11 cellular contexts compared by ENCODE assay signal in genomic region chr20:46651091-46651962, GRCh38. TPM values are rescaled to one million over a fixed set of nuclear protein-coding genes. Genes with fewer than 3 reads are reported as not detected.
DNase-seq lines count a peak whose midpoint lies in the region; ATAC-seq and TF ChIP-seq lines count a peak whose summit lies in the region.
"Had no signal": no experiment of that assay in that cellular context is flagged by ENCODE, and none has a peak within 500 bp of the region (broad histone marks: within the 10 kb centered on the region; RNA-seq: fewer than 3 reads in every experiment).

Gene SLC13A3, minus strand, starts transcription at chr20:46651459. Its CDS starts 38 bp downstream, at chr20:46651421.

- H3K4me3 ChIP-seq in SK-N-SH (ENCODE audit: low read depth in 2 of 2, low read length in 1 of 2) (peak within 1 kb of the TSS in 1 of 2 experiments; percentile 35; a peak in 2 of 4 replicates), right cardiac atrium (ENCODE audit: low read length) (no peak within 1 kb of the TSS), OCI-LY7 (ENCODE audit: low read depth, low read length, poor library complexity, severe bottlenecking) (no peak within 1 kb of the TSS)

- H3F3A ChIP-seq in SK-N-SH (replicated peaks; ENCODE audit: insufficient read depth), result no peaks in the 10 kb centered on the region

- H2AFZ ChIP-seq in SK-N-SH (ENCODE audit: low read depth) (no peak within 1 kb of the TSS), OCI-LY7 (ENCODE audit: low read length) (no peak within 1 kb of the TSS)

- H3K36me3 ChIP-seq in SK-N-SH (replicated peaks in 1 of 2; ENCODE audit: control insufficient read depth in 1 of 2, insufficient read depth in 2 of 2, low read length in 1 of 2) (no peaks in the 10 kb centered on the region), OCI-LY7 (ENCODE audit: insufficient read depth, low read length) (no peaks in the 10 kb centered on the region)

- ATAC-seq in right cardiac atrium, result peak; percentile 55 to 73
- no peak for ATAC-seq in GM21381 (IDR thresholded peaks at IDR 0.05; ENCODE audit: unreplicated experiment)
- ATAC-seq in HG02938 (IDR thresholded peaks at IDR 0.05; ENCODE audit: unreplicated experiment), result no peak

- no peak for TF ChIP-seq CTCF in SK-N-SH (IDR thresholded peaks at IDR 0.05)
- TF ChIP-seq CTCF in OCI-LY7 (conservative IDR thresholded peaks at IDR 0.05; ENCODE audit: low read length), result no peak

- CTCF ChIA-PET in SK-N-SH (lab: Yijun Ruan, JAX), result interaction anchor here (1.2 to 1.5 kb wide), 4 partner anchors 18 to 90 kb away, joined by 3 to 4 read pairs (median 3); no protein-coding TSS in a partner anchor
- CTCF ChIA-PET in OCI-LY7 (lab: Charles Lee; ENCODE audit: unreplicated experiment), result no interaction called here

- no TSS peak for BruUV-seq in OCI-LY7 (replicated peaks; lab: Mats Ljungman, UMichigan)

- H3K27me3 ChIP-seq in SK-N-SH (ENCODE audit: insufficient read depth) (peaks cover 16% of the 10 kb centered on the region; the same call in 1 of the 2 replicates), right cardiac atrium (ENCODE audit: control insufficient read depth, insufficient read depth) (no peaks in the 10 kb centered on the region)

- no peak for TF ChIP-seq RAD21 in SK-N-SH (IDR thresholded peaks at IDR 0.05; ENCODE audit: low read length)

- no peaks in the 10 kb centered on the region for H3K79me2 ChIP-seq in SK-N-SH (ENCODE audit: insufficient read depth)
- H3K79me2 ChIP-seq in OCI-LY7 (ENCODE audit: insufficient read depth, low read depth, low read length), result no peaks in the 10 kb centered on the region

- H3K4me1 ChIP-seq in SK-N-SH (ENCODE audit: control insufficient read depth in 1 of 2, insufficient read depth in 2 of 2, low read depth in 1 of 2, low read length in 1 of 2) (peaks cover 0 to 3% of the 10 kb centered on the region in 2 experiments; a peak in 1 of 4 replicates), right cardiac atrium (ENCODE audit: control insufficient read depth, insufficient read depth, low read length) (no peaks in the 10 kb centered on the region), OCI-LY7 (ENCODE audit: insufficient read depth, low read length, poor library complexity, severe bottlenecking) (no peaks in the 10 kb centered on the region)

- POLR2A ChIA-PET in SK-N-SH (lab: Yijun Ruan, JAX) (no interaction called here), OCI-LY7 (lab: Charles Lee) (no interaction called here)

- H3K9me2 ChIP-seq in SK-N-SH (no peaks in the 10 kb centered on the region), OCI-LY7 (ENCODE audit: insufficient read depth, low read length) (no peaks in the 10 kb centered on the region)

- intact Hi-C loops in right cardiac atrium (cut with DNase I), result no loop called here
- intact Hi-C loops in OCI-LY7 (cut with micrococcal nuclease; ENCODE audit: unreplicated experiment), result no loop called here

- H3K9ac ChIP-seq in SK-N-SH, result no peak within 1 kb of the TSS

- H4K20me1 ChIP-seq in SK-N-SH (ENCODE audit: insufficient read depth), result no peaks in the 10 kb centered on the region
- H4K20me1 ChIP-seq in OCI-LY7 (ENCODE audit: insufficient read depth, low read length), result no peaks in the 10 kb centered on the region

- no peaks in the 10 kb centered on the region for H3K9me3 ChIP-seq in SK-N-SH
- no peaks in the 10 kb centered on the region for H3K9me3 ChIP-seq in right cardiac atrium (ENCODE audit: control insufficient read depth, low read length)
- H3K9me3 ChIP-seq in OCI-LY7 (ENCODE audit: low read length), result no peaks in the 10 kb centered on the region

- WGBS in SK-N-SH (ENCODE audit: low lambda C conversion rate), result 33% methylated on average over 17 of the region's 55 CpGs
- WGBS in right cardiac atrium, result 17% methylated on average over 55 of the region's 55 CpGs

- peak; percentile 70 for DNase-seq in D341Med (ENCODE audit: low spot score)
- peak; percentile 74 for DNase-seq in SK-N-SH
- peak in 2 of 3 donors; percentile 20 to 56 for DNase-seq in right cardiac atrium
- DNase-seq in nucleus accumbens (lab: John Stamatoyannopoulos, UW), result peak in 29 of 56 donors; percentile 9 to 74 (median 36)
- DNase-seq in T-helper 1 cell, result no peak
- no peak for DNase-seq in OCI-LY7 (ENCODE audit: low spot score)
- DNase-seq: CD4-positive, alpha-beta memory T cell; NCI-H345 had no signal

- H3K27ac ChIP-seq in SK-N-SH (ENCODE audit: low read depth in 2 of 2, low read length in 1 of 2), result no peak within 1 kb of the TSS
- H3K27ac ChIP-seq in right cardiac atrium (ENCODE audit: low read length), result no peak within 1 kb of the TSS
- H3K27ac ChIP-seq in OCI-LY7 (ENCODE audit: low read depth, low read length, poor library complexity, severe bottlenecking), result no peak within 1 kb of the TSS

- H3K4me2 ChIP-seq in SK-N-SH, result peak within 1 kb of the TSS; percentile 28; the same call in 1 of the 2 replicates
- no peak within 1 kb of the TSS for H3K4me2 ChIP-seq in OCI-LY7 (ENCODE audit: low read length)

- no peak for TF ChIP-seq EP300 in SK-N-SH (IDR thresholded peaks at IDR 0.05; ENCODE audit: borderline replicate concordance in 1 of 2, low read depth in 1 of 2, low read length in 1 of 2)

TF ChIP-seq in SK-N-SH, 30 proteins besides CTCF, POLR2A, EP300 and RAD21:
- no peak for TF ChIP-seq MEF2A (IDR thresholded peaks at IDR 0.05; ENCODE audit: borderline replicate concordance, low read depth)
- no peak for TF ChIP-seq USF2 (IDR thresholded peaks at IDR 0.05; ENCODE audit: borderline replicate concordance, low read depth, low read length)
- no peak for TF ChIP-seq ELF1 (IDR thresholded peaks at IDR 0.05)
- no peak for TF ChIP-seq ZBTB33 (IDR thresholded peaks at IDR 0.05; ENCODE audit: borderline replicate concordance, low read depth)
- TF ChIP-seq SIN3A (IDR thresholded peaks at IDR 0.05; ENCODE audit: borderline replicate concordance, low read depth, low read length), result no peak
- no peak for TF ChIP-seq EZH2phosphoT487 (IDR thresholded peaks at IDR 0.05; ENCODE audit: borderline replicate concordance, low read depth)
- no peak for TF ChIP-seq FOXM1 (IDR thresholded peaks at IDR 0.05; ENCODE audit: low read depth)
- TF ChIP-seq USF1 (IDR thresholded peaks at IDR 0.05; ENCODE audit: borderline replicate concordance, low read depth), result no peak
- no peak for TF ChIP-seq FOSL2 (IDR thresholded peaks at IDR 0.05; ENCODE audit: borderline replicate concordance, low read depth)
- TF ChIP-seq RCOR1 (IDR thresholded peaks at IDR 0.05; ENCODE audit: low read length), result no peak
- no peak for TF ChIP-seq RFX5 (IDR thresholded peaks at IDR 0.05; ENCODE audit: low read length)
- no peak for TF ChIP-seq JUND (IDR thresholded peaks at IDR 0.05)
TF ChIP-seq in SK-N-SH: peak in this region for 0.

RNA-seq across cellular contexts. Expression of gene SLC13A3, which starts in this region (rescaled TPM):
- 0.10 and 0.21 TPM in 2 replicates for polyA plus RNA-seq in SK-N-SH (2012; rRNA removed)
- polyA plus RNA-seq in SK-N-SH (2012; cell fraction: cytosol; rRNA removed), result 0.04 and 0.18 TPM in 2 replicates
- polyA plus RNA-seq in SK-N-SH (2012; cell fraction: nucleus; rRNA removed), result 0.80 and 0.86 TPM in 2 replicates
- 1 to 10 TPM in 1 of 4 donors, under 1 TPM in 3; 0.35 to 1.5 (median 0.51) TPM for total RNA-seq in right cardiac atrium
- polyA plus RNA-seq in right cardiac atrium, result 0.50 TPM
- not detected in 2 replicates for total RNA-seq in OCI-LY7 (2014; rRNA removed; shearing (Covaris generic))
- not detected in 2 replicates for total RNA-seq in OCI-LY7 (2022)
- polyA plus RNA-seq: CD4-positive, alpha-beta memory T cell; IgD-negative memory B cell had no signal

Comparison
In these comparisons a context has a peak if more than half of its experiments do, and no peak if none do; other contexts are left out.
1. Peak in DNase-seq and H3K4me2 ChIP-seq in SK-N-SH; RNA of the gene not detected or under 1 TPM.
2. DNase-seq: peak in D341Med (single experiment), right cardiac atrium (2 of 3) and nucleus accumbens (29 of 56); none in T-helper 1 cell (0 of 5) and OCI-LY7 (single experiment).
3. ATAC-seq: peak in right cardiac atrium (2 of 2); none in GM21381 (single experiment) and HG02938 (single experiment).